ENCODE assay signal across 17 cellular contexts in genomic region chr2:237189799-237190198, GRCh38.
"Had no signal": no experiment of that assay in that cellular context is flagged by ENCODE, and none has a peak within 500 bp of the region (broad histone marks: within the 10 kb centered on the region; RNA-seq: fewer than 3 reads in every experiment).

No MANE protein-coding gene starts in this region.

- H3K9me3 ChIP-seq: gastrocnemius medialis, neutrophil, spleen, thoracic aorta, transverse colon had no signal

- H3K4me3 ChIP-seq: gastrocnemius medialis, hepatocyte, spleen, thoracic aorta, transverse colon had no signal

- H3K27ac ChIP-seq: hepatocyte, neutrophil, spleen, thoracic aorta had no signal

- ATAC-seq: esophagus mucosa; gastrocnemius medialis; naive thymus-derived CD4-positive, alpha-beta T cell; stimulated activated memory B cell treated with anti-CD40 and anti-IgM and Interleukin-4, amounts not matched to agents 10 μg/mL and 1 μg/mL and 100 μg/mL, for 72 hours had no signal

- H3K36me3 ChIP-seq: gastrocnemius medialis, neutrophil, spleen, thoracic aorta, transverse colon had no signal

- DNase-seq: effector memory CD4-positive, alpha-beta T cell; gastrocnemius medialis; kidney; left cardiac atrium; mesendoderm; naive thymus-derived CD4-positive, alpha-beta T cell; posterior cingulate gyrus; spleen; stimulated activated CD4-positive, alpha-beta T cell treated with anti-CD3 and anti-CD28 coated beads, Interleukin-15, amount 100 ng/mL, for 24 hours; stimulated activated CD4-positive, alpha-beta T cell treated with anti-CD3 and anti-CD28 coated beads, Interleukin-1b, Interleukin-23, amount 100 ng/mL, for 48 hours; stimulated activated CD4-positive, alpha-beta T cell treated with anti-CD3 and anti-CD28 coated beads, Interleukin-4, amount 100 ng/mL, for 24 hours; transverse colon had no signal

- H3K4me1 ChIP-seq: gastrocnemius medialis, spleen, transverse colon had no signal

- H3K27me3 ChIP-seq: gastrocnemius medialis, hepatocyte, transverse colon had no signal
